Comparison of ENCODE assay signal across 25 cellular contexts in the genomic region with DNA sequence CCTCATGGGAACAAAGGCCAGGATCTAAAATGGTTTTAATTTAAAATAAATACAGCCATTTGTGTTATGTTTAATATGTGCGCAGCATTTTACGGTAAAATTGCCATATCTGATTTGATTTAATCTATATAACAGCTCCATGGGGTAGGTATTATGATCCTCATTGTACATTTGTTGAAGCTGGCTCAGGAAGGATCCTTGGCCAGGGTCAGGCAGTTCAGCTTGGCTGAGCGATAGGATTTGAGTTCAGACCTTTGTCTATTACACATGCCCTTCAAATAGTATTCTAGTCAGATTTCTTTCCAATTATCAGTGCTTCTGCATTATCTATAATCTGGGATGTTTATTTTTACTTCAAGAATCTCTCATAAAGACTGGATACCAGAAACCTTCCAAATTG.
"Had no signal": no experiment of that assay in that cellular context is flagged by ENCODE, and none has a peak within 500 bp of the region (broad histone marks: within the 10 kb centered on the region; RNA-seq: fewer than 3 reads in every experiment).

No MANE protein-coding gene starts in this region.

- H3K27me3 Mint-ChIP-seq: dendritic cell treated with granulocyte-macrophage colony-stimulating factor and Interleukin-4, amounts not matched to agents 40 ng/mL and 50 ng/mL, for 4 days; effector memory CD8-positive, alpha-beta T cell had no signal

- H3K4me3 Mint-ChIP-seq: dendritic cell treated with granulocyte-macrophage colony-stimulating factor and Interleukin-4, amounts not matched to agents 40 ng/mL and 50 ng/mL, for 4 days; effector memory CD8-positive, alpha-beta T cell; endodermal cell had no signal

- H3K27me3 ChIP-seq: colonic mucosa, esophagus muscularis mucosa, esophagus squamous epithelium, foreskin keratinocyte, gastrocnemius medialis, gastroesophageal sphincter, heart left ventricle, heart right ventricle had no signal

- H3K9me3 Mint-ChIP-seq: dendritic cell treated with granulocyte-macrophage colony-stimulating factor and Interleukin-4, amounts not matched to agents 40 ng/mL and 50 ng/mL, for 4 days; endodermal cell had no signal

- H3K4me3 ChIP-seq: colonic mucosa, coronary artery, dorsolateral prefrontal cortex, esophagus muscularis mucosa, esophagus squamous epithelium, gastrocnemius medialis, gastroesophageal sphincter, heart left ventricle, heart right ventricle had no signal

- H3K4me1 ChIP-seq: colonic mucosa, esophagus muscularis mucosa, esophagus squamous epithelium, foreskin keratinocyte, gastrocnemius medialis, gastroesophageal sphincter, heart left ventricle, heart right ventricle had no signal

- H3K9me3 ChIP-seq: colonic mucosa, esophagus muscularis mucosa, esophagus squamous epithelium, gastrocnemius medialis, gastroesophageal sphincter, heart left ventricle had no signal

- H3K27ac ChIP-seq: colonic mucosa, coronary artery, epithelial cell of prostate, esophagus muscularis mucosa, esophagus squamous epithelium, foreskin keratinocyte, gastrocnemius medialis, gastroesophageal sphincter, heart left ventricle, heart right ventricle had no signal

- DNase-seq: colonic mucosa; cortex of kidney; dermis blood vessel endothelial cell; effector CD4-positive, alpha-beta T cell; effector CD8-positive, alpha-beta T cell; effector memory CD4-positive, alpha-beta T cell; effector memory CD8-positive, alpha-beta T cell; endodermal cell; erythroblast; esophagus squamous epithelium; foreskin fibroblast; foreskin keratinocyte; foreskin melanocyte; gastrocnemius medialis; glutamatergic neuron; head of caudate nucleus; heart left ventricle; heart right ventricle had no signal

- ATAC-seq: effector memory CD8-positive, alpha-beta T cell; esophagus mucosa; foreskin keratinocyte; gastrocnemius medialis; gastroesophageal sphincter; heart left ventricle; heart right ventricle had no signal

- H3K36me3 ChIP-seq: colonic mucosa, esophagus muscularis mucosa, esophagus squamous epithelium, gastrocnemius medialis, gastroesophageal sphincter, heart left ventricle, heart right ventricle had no signal

- H3K27ac Mint-ChIP-seq: dendritic cell treated with granulocyte-macrophage colony-stimulating factor and Interleukin-4, amounts not matched to agents 40 ng/mL and 50 ng/mL, for 4 days; effector memory CD8-positive, alpha-beta T cell; endodermal cell had no signal
